ENCODE assay signal across 13 cellular contexts in the genomic region with DNA sequence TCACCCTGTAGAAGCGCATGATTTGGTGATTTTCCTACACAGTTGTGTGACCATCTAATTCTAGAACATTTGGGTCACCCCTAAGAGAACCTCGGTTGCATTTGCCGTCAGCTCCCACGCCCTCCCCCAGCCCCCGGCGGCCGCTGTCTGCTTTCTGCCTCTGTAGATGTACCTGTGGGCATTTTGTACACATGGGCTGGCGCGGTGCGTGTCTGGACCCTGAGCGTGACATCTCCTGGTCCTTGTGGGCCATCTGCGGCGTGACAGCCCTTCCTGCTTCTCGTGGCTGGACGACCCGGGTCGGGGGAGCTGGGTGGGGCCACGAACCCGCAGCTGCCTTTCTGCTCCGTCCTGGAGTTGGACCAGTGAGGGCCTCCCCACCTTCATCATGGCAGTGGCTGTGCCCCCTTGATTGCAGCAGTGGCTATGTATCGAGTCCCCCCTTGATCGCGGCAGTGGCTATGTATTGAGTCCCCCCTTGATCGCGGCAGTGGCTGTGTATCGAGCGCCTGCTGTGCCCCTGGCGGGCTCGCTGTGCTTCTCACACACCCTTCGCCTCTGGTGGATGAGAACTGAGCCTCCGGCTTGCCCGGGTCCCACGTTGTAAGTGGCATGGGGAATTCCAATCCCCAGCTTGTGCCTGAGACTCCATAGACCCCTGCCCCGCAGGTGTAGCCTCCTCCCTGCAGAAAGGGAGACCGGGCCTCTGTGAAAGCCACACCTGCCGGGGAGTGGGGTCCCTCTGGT.
"Had no signal": no experiment of that assay in that cellular context is flagged by ENCODE, and none has a peak within 500 bp of the region (broad histone marks: within the 10 kb centered on the region; RNA-seq: fewer than 3 reads in every experiment).

No MANE protein-coding gene starts in this region.

- H3K4me3 Mint-ChIP-seq: activated naive CD8-positive, alpha-beta T cell treated with anti-CD3 and anti-CD28 coated beads, Interleukin-2, amount 50 U/mL, for 24 hours; activated T-helper 1 cell treated with anti-CD3 and anti-CD28 coated beads, Interleukin-12 subunit alpha, Interleukin-12 subunit beta, Interleukin-2, Interleukin-4 antibody, amounts not matched to agents 30 ng/mL and 10 ng/mL and 1 ng/mL, durations not matched to agents 14 hours and 24 hours and 36 hours; memory B cell; nephron; WTC11 had no signal

- H3K36me3 ChIP-seq: vagina had no signal

- H3K27me3 Mint-ChIP-seq: activated naive CD8-positive, alpha-beta T cell treated with anti-CD3 and anti-CD28 coated beads, Interleukin-2, amount 50 U/mL, for 24 hours; memory B cell had no signal

- H3K9me3 ChIP-seq: esophagus muscularis mucosa, tibial artery, vagina had no signal

- H3K4me3 ChIP-seq: esophagus muscularis mucosa, skin epidermis, tibial artery, vagina had no signal

- H3K36me3 Mint-ChIP-seq: WTC11 had no signal

- H3K27me3 ChIP-seq: esophagus muscularis mucosa, tibial artery, vagina had no signal

- H3K27ac Mint-ChIP-seq: activated naive CD8-positive, alpha-beta T cell treated with anti-CD3 and anti-CD28 coated beads, Interleukin-2, amount 50 U/mL, for 24 hours; activated T-helper 1 cell treated with anti-CD3 and anti-CD28 coated beads, Interleukin-12 subunit alpha, Interleukin-12 subunit beta, Interleukin-2, Interleukin-4 antibody, amounts not matched to agents 30 ng/mL and 10 ng/mL and 1 ng/mL, durations not matched to agents 14 hours and 24 hours and 36 hours had no signal

- H3K4me1 Mint-ChIP-seq: activated naive CD8-positive, alpha-beta T cell treated with anti-CD3 and anti-CD28 coated beads, Interleukin-2, amount 50 U/mL, for 24 hours; WTC11 had no signal

- H3K27ac ChIP-seq: esophagus muscularis mucosa, skin epidermis, tibial artery, vagina had no signal

- FAIRE-seq: astrocyte, colon had no signal

- DNase-seq: activated CD4-positive, alpha-beta T cell treated with anti-CD3 and anti-CD28 coated beads for 48 hours; activated naive CD4-positive, alpha-beta T cell; activated naive CD8-positive, alpha-beta T cell treated with anti-CD3 and anti-CD28 coated beads, Interleukin-2, amount 50 U/mL, for 24 hours; tibial artery had no signal

- ATAC-seq: activated naive CD8-positive, alpha-beta T cell treated with anti-CD3 and anti-CD28 coated beads, Interleukin-2, amount 50 U/mL, for 24 hours; WTC11 had no signal

- H3K9me3 Mint-ChIP-seq: activated naive CD8-positive, alpha-beta T cell treated with anti-CD3 and anti-CD28 coated beads, Interleukin-2, amount 50 U/mL, for 24 hours; activated T-helper 1 cell treated with anti-CD3 and anti-CD28 coated beads, Interleukin-12 subunit alpha, Interleukin-12 subunit beta, Interleukin-2, Interleukin-4 antibody, amounts not matched to agents 30 ng/mL and 10 ng/mL and 1 ng/mL, durations not matched to agents 14 hours and 24 hours and 36 hours; memory B cell; nephron; WTC11 had no signal
